ENCODE assay signal across 17 cellular contexts in the genomic region with DNA sequence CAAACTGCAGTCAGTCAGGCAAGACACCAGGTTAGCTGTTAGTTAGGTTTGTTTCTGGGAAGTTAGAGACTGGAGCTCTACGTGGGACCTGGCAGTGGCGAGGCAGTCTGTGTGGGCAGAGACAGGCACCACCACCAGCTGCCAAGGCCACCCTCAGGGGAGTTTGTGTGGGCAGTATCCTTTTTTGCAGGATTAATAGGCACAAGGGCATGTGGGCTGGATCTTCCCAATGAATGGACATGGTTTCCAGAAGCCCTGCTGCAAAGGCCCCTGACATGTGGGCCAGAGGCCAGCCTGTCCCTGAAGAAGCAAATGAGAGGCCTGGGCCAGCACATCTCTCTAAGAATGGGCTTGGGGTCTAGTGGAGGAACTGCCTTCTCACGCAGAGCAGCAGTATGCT. TPM values are rescaled to one million over a fixed set of nuclear protein-coding genes. Genes with fewer than 3 reads are reported as not detected.
DNase-seq lines count a peak whose midpoint lies in the region; ATAC-seq and TF ChIP-seq lines count a peak whose summit lies in the region.
"Had no signal": no experiment of that assay in that cellular context is flagged by ENCODE, and none has a peak within 500 bp of the region (broad histone marks: within the 10 kb centered on the region; RNA-seq: fewer than 3 reads in every experiment).

No MANE protein-coding gene starts in this region.

- TF ChIP-seq CTCF in omental fat pad (IDR thresholded peaks at IDR 0.05) = no peak

- DNase-seq in DMS 273 (lab: John Stamatoyannopoulos, UW; ENCODE audit: unreplicated experiment) = peak; percentile 49
- DNase-seq in DMS 273 treated with DMSO at 0.1 percent for 48 hours (lab: John Stamatoyannopoulos, UW) = no peak
- peak; percentile 68 for DNase-seq in COLO829 (ENCODE audit: low spot score)
- DNase-seq in cerebellar cortex (ENCODE audit: low spot score) = peak; percentile 44
- no peak for DNase-seq in omental fat pad (ENCODE audit: low spot score)
- no peak for DNase-seq in H4 (ENCODE audit: low spot score)
- DNase-seq in NCI-H2107 treated with DMSO at 0.1 percent for 48 hours (lab: John Stamatoyannopoulos, UW; ENCODE audit: unreplicated experiment) = no peak
- DNase-seq: activated gamma-delta T cell treated with Interleukin-2 at 50 U/mL for 16 hours; cortex of kidney; DMS79 treated with DMSO at 0.1 percent for 48 hours; foreskin keratinocyte; NCI-H1436; NCI-H345; stimulated activated CD4-positive, alpha-beta T cell treated with anti-CD3 and anti-CD28 coated beads, Interleukin-12 subunit alpha, Interleukin-12 subunit beta, amount 100 ng/mL, for 4 hours; upper lobe of right lung had no signal

- peak; percentile 46 for ATAC-seq in omental fat pad (ENCODE audit: low FRiP score)
- no peak for ATAC-seq in HG02840 (IDR thresholded peaks at IDR 0.05; ENCODE audit: low FRiP score, unreplicated experiment)
- ATAC-seq: foreskin keratinocyte; stimulated activated effector memory CD8-positive, alpha-beta T cell treated with anti-CD3 and anti-CD28 coated beads, Interleukin-12 subunit alpha, Interleukin-12 subunit beta, amount 100 ng/mL, for 72 hours; upper lobe of right lung had no signal

RNA-seq across cellular contexts. Expression of gene SREBF1, which starts 19.2 kb away (rescaled TPM):
- 100 to 1,000 TPM in 1 of 4 donors, 10 to 100 TPM in 3; 18.5 to 118 (median 31.2) TPM for total RNA-seq in omental fat pad
- total RNA-seq in H4 (2014; rRNA removed; shearing (Covaris generic)) = 63.9 and 65.8 TPM in 2 replicates

Comparison
In these comparisons a context has a peak if more than half of its experiments do, and no peak if none do; other contexts are left out.
1. DNase-seq: peak in DMS 273 (single experiment), COLO829 (single experiment) and cerebellar cortex (single experiment); none in DMS 273 treated with DMSO at 0.1 percent for 48 hours (single experiment), omental fat pad (single experiment), H4 (single experiment) and NCI-H2107 treated with DMSO at 0.1 percent for 48 hours (single experiment).